ENCODE assay signal across 16 cellular contexts in the genomic region with DNA sequence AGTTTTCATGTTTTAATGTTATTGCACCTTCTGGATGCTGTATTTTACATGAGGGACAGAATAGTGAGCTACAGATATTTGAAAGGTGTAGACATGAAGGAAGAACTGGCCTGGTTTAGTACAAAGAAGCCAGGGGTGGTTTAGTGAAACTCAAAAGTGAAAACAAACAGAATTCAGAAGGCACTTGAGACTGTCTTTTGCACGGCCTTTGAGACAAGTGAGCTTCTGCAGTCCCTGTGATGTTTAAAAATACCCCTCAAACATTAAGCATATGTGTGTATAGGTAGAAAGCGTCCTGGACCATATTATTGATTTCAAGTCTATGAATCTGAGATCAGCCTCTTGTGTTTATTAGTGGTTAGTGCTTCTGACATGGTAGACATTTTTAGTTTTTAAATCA.
DNase-seq lines count a peak whose midpoint lies in the region; ATAC-seq and TF ChIP-seq lines count a peak whose summit lies in the region.
"Had no signal": no experiment of that assay in that cellular context is flagged by ENCODE, and none has a peak within 500 bp of the region (broad histone marks: within the 10 kb centered on the region; RNA-seq: fewer than 3 reads in every experiment).

No MANE protein-coding gene starts in this region.

- no peaks in the 10 kb centered on the region for H3K27me3 Mint-ChIP-seq in osteocyte (ENCODE audit: unreplicated experiment)
- H3K27me3 Mint-ChIP-seq: CD4-positive, CD25-positive, alpha-beta regulatory T cell had no signal

- ATAC-seq in GM18867 (IDR thresholded peaks at IDR 0.05; ENCODE audit: unreplicated experiment), result peak; percentile 60
- peak; percentile 52 for ATAC-seq in GM21529 (IDR thresholded peaks at IDR 0.05; ENCODE audit: unreplicated experiment)
- ATAC-seq in HG03175 (IDR thresholded peaks at IDR 0.05; ENCODE audit: unreplicated experiment), result peak; percentile 49
- ATAC-seq in HG03571 (IDR thresholded peaks at IDR 0.05; ENCODE audit: unreplicated experiment), result no peak
- no peak for ATAC-seq in GM18873 (IDR thresholded peaks at IDR 0.05; ENCODE audit: low FRiP score, unreplicated experiment)
- no peak for ATAC-seq in left lobe of liver
- ATAC-seq: left cardiac atrium, Panc1 had no signal

- no peak for TF ChIP-seq CTCF in osteocyte (IDR thresholded peaks at IDR 0.05)

- peaks cover 5% of the 10 kb centered on the region for H3K36me3 Mint-ChIP-seq in osteocyte (ENCODE audit: unreplicated experiment)
- H3K36me3 Mint-ChIP-seq: CD4-positive, CD25-positive, alpha-beta regulatory T cell had no signal

- peak overlapping the region; percentile 6 for H3K4me3 Mint-ChIP-seq in osteocyte (ENCODE audit: unreplicated experiment)
- H3K4me3 Mint-ChIP-seq: activated naive CD4-positive, alpha-beta T cell treated with anti-CD3 and anti-CD28 coated beads for 36 hours; CD4-positive, CD25-positive, alpha-beta regulatory T cell; nephron had no signal

- H3K4me1 Mint-ChIP-seq in osteocyte (ENCODE audit: unreplicated experiment), result peaks cover 82% of the 10 kb centered on the region
- H3K4me1 Mint-ChIP-seq: CD4-positive, CD25-positive, alpha-beta regulatory T cell had no signal

- no peaks in the 10 kb centered on the region for H3K9me3 Mint-ChIP-seq in osteocyte (ENCODE audit: unreplicated experiment)
- H3K9me3 Mint-ChIP-seq: activated naive CD4-positive, alpha-beta T cell treated with anti-CD3 and anti-CD28 coated beads for 36 hours; nephron had no signal

- H3K27ac Mint-ChIP-seq in osteocyte (ENCODE audit: unreplicated experiment), result peak overlapping the region; percentile 38
- H3K27ac Mint-ChIP-seq: activated naive CD4-positive, alpha-beta T cell treated with anti-CD3 and anti-CD28 coated beads for 36 hours; CD4-positive, CD25-positive, alpha-beta regulatory T cell had no signal

- DNase-seq in osteocyte (ENCODE audit: extremely low spot score, unreplicated experiment), result no peak
- no peak for DNase-seq in left lobe of liver (ENCODE audit: low spot score)
- no peak for DNase-seq in amygdala (lab: John Stamatoyannopoulos, UW)
- DNase-seq: activated naive CD4-positive, alpha-beta T cell treated with anti-CD3 and anti-CD28 coated beads for 36 hours; caudate nucleus; CD4-positive, CD25-positive, alpha-beta regulatory T cell; GM23248; heart left ventricle; left cardiac atrium had no signal

Comparison
In these comparisons a context has a peak if more than half of its experiments do, and no peak if none do; other contexts are left out.
1. ATAC-seq: peak in GM18867 (single experiment), GM21529 (single experiment) and HG03175 (single experiment); none in HG03571 (single experiment), GM18873 (single experiment) and left lobe of liver (single experiment).